In the genomic region with DNA sequence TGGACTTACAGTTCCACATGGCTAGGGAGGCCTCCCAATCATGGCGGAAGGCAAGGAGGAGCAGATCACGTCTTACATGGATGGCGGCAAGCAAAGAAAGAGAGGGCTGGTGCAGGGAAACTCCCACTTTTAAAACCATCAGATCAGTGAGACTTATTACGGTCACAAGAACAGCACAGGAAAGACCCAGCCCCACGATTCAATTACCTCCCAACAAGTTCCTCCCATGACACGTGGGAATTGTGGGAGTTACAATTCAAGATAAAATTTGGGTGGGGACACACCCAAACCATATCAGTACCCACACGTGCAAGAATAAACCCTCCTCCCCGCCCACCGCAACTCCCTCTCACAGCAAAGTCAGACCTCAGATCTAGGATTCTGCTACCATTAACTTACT, we compare ENCODE assay signal across 18 cellular contexts.
"Had no signal": no experiment of that assay in that cellular context is flagged by ENCODE, and none has a peak within 500 bp of the region (broad histone marks: within the 10 kb centered on the region; RNA-seq: fewer than 3 reads in every experiment).

No MANE protein-coding gene starts in this region.

- H3K27me3 ChIP-seq: sigmoid colon, upper lobe of left lung had no signal

- DNase-seq: activated CD4-positive, alpha-beta T cell treated with anti-CD3 and anti-CD28 coated beads, Interleukin-2, amount 50 U/mL, for 48 hours; effector memory CD8-positive, alpha-beta T cell; foreskin melanocyte; glutamatergic neuron; hypothalamus; kidney; left lung; midbrain; nephron progenitor cell; nucleus accumbens; sigmoid colon; SK-N-SH; stimulated activated CD8-positive, alpha-beta memory T cell treated with anti-CD3 and anti-CD28 coated beads, Interleukin-4, amount 100 ng/mL, for 48 hours; stimulated activated naive CD4-positive, alpha-beta T cell treated with Interleukin-2 at 50 U/mL for 16 hours; T-helper 9 cell had no signal

- H3K27ac Mint-ChIP-seq: nephron progenitor cell had no signal

- ATAC-seq: effector memory CD8-positive, alpha-beta T cell; left lung had no signal

- H3K9me3 Mint-ChIP-seq: effector memory CD8-positive, alpha-beta T cell; nephron progenitor cell had no signal

- H3K27me3 Mint-ChIP-seq: activated naive CD8-positive, alpha-beta T cell; effector memory CD8-positive, alpha-beta T cell had no signal

- H3K9me3 ChIP-seq: left lung, sigmoid colon, SK-N-SH, upper lobe of left lung had no signal

- H3K4me3 Mint-ChIP-seq: activated naive CD8-positive, alpha-beta T cell; effector memory CD8-positive, alpha-beta T cell; nephron progenitor cell had no signal

- H3K27ac ChIP-seq: left lung, sigmoid colon, upper lobe of left lung, VCaP had no signal

- H3K4me3 ChIP-seq: left lung, sigmoid colon, upper lobe of left lung had no signal
